In the genomic region with DNA sequence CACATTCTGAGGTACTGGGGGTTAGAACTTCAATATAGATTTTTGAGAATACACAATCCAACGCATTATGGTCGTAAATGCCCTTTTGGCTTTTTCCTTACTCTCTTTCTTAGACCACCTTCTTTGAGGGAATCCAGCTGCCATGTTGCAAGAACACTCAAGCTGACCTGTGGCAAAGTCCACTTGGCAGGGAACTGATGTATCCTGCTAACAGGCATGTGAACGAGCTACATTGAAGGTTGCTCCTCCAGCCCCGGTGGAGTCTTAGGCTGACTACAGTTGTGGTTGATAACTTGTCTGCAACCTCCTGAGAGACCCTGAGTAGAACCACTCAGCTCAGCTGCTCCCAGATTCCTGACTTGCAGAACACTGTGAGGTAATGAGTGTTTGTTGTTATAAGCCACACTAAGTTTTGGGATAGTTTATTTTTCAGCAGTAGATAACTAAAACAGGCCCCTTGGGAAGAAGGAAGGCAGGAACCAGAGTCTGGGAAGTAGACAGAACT, we compare ENCODE assay signal across 22 cellular contexts.
"Had no signal": no experiment of that assay in that cellular context is flagged by ENCODE, and none has a peak within 500 bp of the region (broad histone marks: within the 10 kb centered on the region; RNA-seq: fewer than 3 reads in every experiment).

No MANE protein-coding gene starts in this region.

- H3K27me3 ChIP-seq: esophagus squamous epithelium, ovary, tibial nerve, upper lobe of right lung, uterus had no signal

- H3K4me3 ChIP-seq: coronary artery, esophagus squamous epithelium, lower lobe of right lung, ovary, psoas muscle, thoracic aorta, tibial nerve, upper lobe of right lung, uterus had no signal

- H3K36me3 ChIP-seq: esophagus squamous epithelium, lower lobe of right lung, ovary, thoracic aorta, tibial nerve, upper lobe of right lung, uterus had no signal

- FAIRE-seq: endothelial cell of umbilical vein, frontal cortex, keratinocyte had no signal

- H3K27ac ChIP-seq: coronary artery, esophagus squamous epithelium, lower lobe of right lung, ovary, psoas muscle, thoracic aorta, tibial nerve, upper lobe of right lung, uterus had no signal

- DNase-seq: dermis blood vessel endothelial cell; effector memory CD4-positive, alpha-beta T cell; esophagus squamous epithelium; left ventricle myocardium superior; lower lobe of right lung; naive thymus-derived CD8-positive, alpha-beta T cell; nephron progenitor cell; nucleus accumbens; ovary; posterior cingulate gyrus; psoas muscle; retina; stimulated activated CD4-positive, alpha-beta T cell treated with anti-CD3 and anti-CD28 coated beads, Interleukin-4, amount 100 ng/mL, for 4 hours; stimulated activated naive CD8-positive, alpha-beta T cell treated with anti-CD3 and anti-CD28 coated beads, Interleukin-15, Interleukin-2, amounts not matched to agents 100 U/mL and 50 U/mL, for 24 hours; upper lobe of right lung; uterus had no signal
